Comparison of ENCODE assay signal across 8 cellular contexts in the genomic region with DNA sequence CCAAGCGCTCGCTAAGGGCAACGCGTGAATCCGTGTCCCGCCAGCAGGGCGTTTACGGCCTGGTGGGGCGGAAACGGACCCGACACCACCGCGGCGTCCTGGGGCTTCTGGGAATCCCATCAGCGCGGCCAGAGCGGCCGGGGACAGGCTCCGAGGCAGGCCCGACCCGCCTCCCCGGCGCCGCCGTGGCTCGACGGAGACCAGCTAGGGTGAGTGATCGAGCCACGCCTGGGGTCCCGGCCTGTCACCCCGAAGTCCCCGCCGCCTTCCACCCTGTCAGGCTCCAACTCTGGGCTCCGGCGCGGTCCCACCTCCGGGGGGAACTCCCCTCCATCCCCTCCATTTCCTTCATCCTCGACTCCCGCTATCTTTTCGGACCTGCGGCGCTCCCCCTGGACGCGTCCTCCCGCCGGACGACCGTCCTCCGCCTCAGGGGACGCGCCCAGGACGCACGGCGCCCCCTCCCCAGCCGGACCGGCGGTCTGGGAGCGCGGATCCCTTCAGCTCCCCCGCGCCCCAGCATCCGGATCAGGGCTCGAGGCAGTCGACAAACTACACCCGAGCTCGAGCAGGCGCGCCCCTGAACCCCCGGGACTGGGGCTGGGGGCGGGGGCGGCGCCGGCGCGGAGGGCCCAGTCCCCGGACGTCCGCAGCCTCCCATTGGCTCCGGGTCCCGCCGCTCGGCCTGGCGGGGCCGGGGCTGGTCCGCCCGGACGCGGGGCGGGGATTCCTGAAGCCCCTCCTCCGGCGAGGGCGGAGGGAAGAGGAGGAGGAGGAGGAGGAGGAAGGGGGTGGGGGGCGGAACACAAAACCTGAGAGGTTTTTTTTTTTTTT. TPM values are rescaled to one million over a fixed set of nuclear protein-coding genes. Genes with fewer than 3 reads are reported as not detected.
DNase-seq lines count a peak whose midpoint lies in the region; ATAC-seq and TF ChIP-seq lines count a peak whose summit lies in the region.

No MANE protein-coding gene starts in this region.

- ATAC-seq in GM19025 (IDR thresholded peaks at IDR 0.05; ENCODE audit: low read depth, unreplicated experiment) (peak; percentile 80), HG03280 (IDR thresholded peaks at IDR 0.05; ENCODE audit: unreplicated experiment) (peak; percentile 79), left colon (peak; percentile 87)
- peak; percentile 93 for ATAC-seq in activated CD4-positive, alpha-beta T cell treated with anti-CD3 and anti-CD28 coated beads for 36 hours

- TF ChIP-seq CTCF in chondrocyte (IDR thresholded peaks at IDR 0.05) = peak; percentile 68

- H3K27me3 Mint-ChIP-seq in activated CD4-positive, alpha-beta T cell treated with anti-CD3 and anti-CD28 coated beads for 36 hours = no peaks in the 10 kb centered on the region
- no peaks in the 10 kb centered on the region for H3K27me3 Mint-ChIP-seq in chondrocyte (ENCODE audit: low read depth)

- H3K27ac Mint-ChIP-seq in activated CD4-positive, alpha-beta T cell treated with anti-CD3 and anti-CD28 coated beads for 36 hours = peak overlapping the region; percentile 72
- peak overlapping the region; percentile 37 for H3K27ac Mint-ChIP-seq in chondrocyte (ENCODE audit: unreplicated experiment)

- no peaks in the 10 kb centered on the region for H3K9me3 Mint-ChIP-seq in activated CD4-positive, alpha-beta T cell treated with anti-CD3 and anti-CD28 coated beads for 36 hours (ENCODE audit: low read depth)
- no peaks in the 10 kb centered on the region for H3K9me3 Mint-ChIP-seq in chondrocyte (ENCODE audit: low read depth)

- intact Hi-C loops in activated CD4-positive, alpha-beta T cell treated with anti-CD3 and anti-CD28 coated beads for 36 hours (cut with DNase I, micrococcal nuclease) = loop anchor here (1.0 to 10.0 kb wide), 13 partner anchors 8 to 821 kb away; a partner anchor contains a TSS
- intact Hi-C loops in left colon (cut with DNase I, micrococcal nuclease) = no loop called here

- CTCF ChIA-PET in activated CD4-positive, alpha-beta T cell treated with anti-CD3 and anti-CD28 coated beads for 36 hours (lab: Charles Lee) = interaction anchor here (0.9 kb wide), 1 partner anchor 260 kb away, joined by 3 read pairs; no protein-coding TSS in a partner anchor

- peaks cover 27% of the 10 kb centered on the region for H3K4me1 Mint-ChIP-seq in activated CD4-positive, alpha-beta T cell treated with anti-CD3 and anti-CD28 coated beads for 36 hours
- H3K4me1 Mint-ChIP-seq in chondrocyte (ENCODE audit: low read depth) = peaks cover 28% of the 10 kb centered on the region

- POLR2A ChIA-PET in activated CD4-positive, alpha-beta T cell treated with anti-CD3 and anti-CD28 coated beads for 36 hours (lab: Charles Lee) = interaction anchor here (0.7 to 1.0 kb wide), 2 partner anchors 8 kb away, joined by 3 to 5 read pairs; no protein-coding TSS in a partner anchor

- peaks cover 2% of the 10 kb centered on the region for H3K36me3 Mint-ChIP-seq in activated CD4-positive, alpha-beta T cell treated with anti-CD3 and anti-CD28 coated beads for 36 hours (ENCODE audit: low read depth)
- no peaks in the 10 kb centered on the region for H3K36me3 Mint-ChIP-seq in chondrocyte (ENCODE audit: low read depth)

- peak overlapping the region; percentile 79 for H3K4me3 Mint-ChIP-seq in activated CD4-positive, alpha-beta T cell treated with anti-CD3 and anti-CD28 coated beads for 36 hours
- H3K4me3 Mint-ChIP-seq in chondrocyte (ENCODE audit: unreplicated experiment) = peak overlapping the region; percentile 73

- peak; percentile 97 for DNase-seq in AG20443 (ENCODE audit: low spot score)
- peak; percentile 85 to 97 for DNase-seq in NCI-H446 (lab: John Stamatoyannopoulos, UW)
- DNase-seq in activated CD4-positive, alpha-beta T cell treated with anti-CD3 and anti-CD28 coated beads for 36 hours = peak; percentile 97
- DNase-seq in chondrocyte (ENCODE audit: low spot score) = no peak
- peak; percentile 91 to 92 for DNase-seq in left colon
- DNase-seq in stimulated activated CD4-positive, alpha-beta T cell treated with anti-CD3 and anti-CD28 coated beads, Interleukin-1b, Interleukin-23, amount 100 ng/mL, for 4 hours (ENCODE audit: low read depth in 2 of 2) = peak; percentile 93 to 97

RNA-seq across cellular contexts. Expression of a gene that starts 0.6 kb away (rescaled TPM):
- 10 to 100 TPM in 1 of 2 experiments, 1 to 10 TPM in 1; 9.8 to 13.3 TPM for total RNA-seq in activated CD4-positive, alpha-beta T cell treated with anti-CD3 and anti-CD28 coated beads for 36 hours
- total RNA-seq in chondrocyte (13.2 to 14.4 TPM (median 13.4 TPM) in 3 replicates), left colon (10 to 100 TPM; 14.9 to 16.8 TPM)

RNA-seq across cellular contexts. Expression of a gene that starts 35.3 kb away (rescaled TPM):
- total RNA-seq in activated CD4-positive, alpha-beta T cell treated with anti-CD3 and anti-CD28 coated beads for 36 hours = under 1 TPM; 0.11 to 0.14 TPM
- total RNA-seq in chondrocyte = not detected in 3 replicates
- total RNA-seq in left colon = under 1 TPM in 1 of 2 donors, not detected in 1; 0.11 TPM

Comparison
In these comparisons a context has a peak if more than half of its experiments do, and no peak if none do; other contexts are left out.
1. intact Hi-C loops: an anchor here in activated CD4-positive, alpha-beta T cell treated with anti-CD3 and anti-CD28 coated beads for 36 hours (1.0 to 10.0 kb wide); none called in left colon.